8 cellular contexts compared by ENCODE assay signal in genomic region chr17:80219013-80219776, GRCh38. TPM values are rescaled to one million over a fixed set of nuclear protein-coding genes. Genes with fewer than 3 reads are reported as not detected.
DNase-seq lines count a peak whose midpoint lies in the region; ATAC-seq and TF ChIP-seq lines count a peak whose summit lies in the region.

No MANE protein-coding gene starts in this region.

- intact Hi-C loops in prostate gland (cut with DNase I), result no loop called here

- ATAC-seq in GM21367 (IDR thresholded peaks at IDR 0.05; ENCODE audit: unreplicated experiment) (peak; percentile 45), SK-N-SH treated with all-trans-retinoic acid at 6 μM for 48 hours (peak; percentile 54)

- peak overlapping the region; percentile 5 for H3K27ac ChIP-seq in KOPT-K1 (ENCODE audit: low read depth, low read length, poor library complexity, severe bottlenecking)
- H3K27ac ChIP-seq in cardiac muscle cell, result peak overlapping the region; percentile 74
- H3K27ac ChIP-seq in prostate gland, result peak overlapping the region; percentile 82 to 91

- peak overlapping the region; percentile 87 for H3K4me3 ChIP-seq in BJ (ENCODE audit: low read depth, low read length)
- H3K4me3 ChIP-seq in cardiac muscle cell, result peak overlapping the region; percentile 96
- H3K4me3 ChIP-seq in prostate gland, result peak overlapping the region; percentile 96 to 97

- POLR2A ChIA-PET in BJ (lab: Charles Lee), result no interaction called here

- H3K4me1 Mint-ChIP-seq in activated naive CD4-positive, alpha-beta T cell treated with anti-CD3 and anti-CD28 coated beads, Interleukin-2, amount 50 U/mL, for 24 hours, result peaks cover 41% of the 10 kb centered on the region

- H3K36me3 Mint-ChIP-seq in activated naive CD4-positive, alpha-beta T cell treated with anti-CD3 and anti-CD28 coated beads, Interleukin-2, amount 50 U/mL, for 24 hours, result peaks cover 2% of the 10 kb centered on the region

- H3K4me1 ChIP-seq in cardiac muscle cell (ENCODE audit: low read depth), result peaks cover 4% of the 10 kb centered on the region
- H3K4me1 ChIP-seq in prostate gland (replicated peaks), result peaks cover 4% of the 10 kb centered on the region

- H3K27me3 ChIP-seq in BJ (ENCODE audit: control insufficient read depth, insufficient read depth, low read length) (no peaks in the 10 kb centered on the region), cardiac muscle cell (no peaks in the 10 kb centered on the region), prostate gland (replicated peaks; ENCODE audit: insufficient read depth) (no peaks in the 10 kb centered on the region)

- DNase-seq in BJ (ENCODE audit: low read depth) (peak; percentile 33), cardiac muscle cell (ENCODE audit: low read depth in 1 of 2, low spot score in 1 of 2) (peak; percentile 50 to 84), prostate gland (ENCODE audit: low spot score) (peak; percentile 54), ureter (ENCODE audit: low spot score) (peak; percentile 87)

- H3K36me3 ChIP-seq in BJ (ENCODE audit: control insufficient read depth, insufficient read depth, low read length) (peaks cover 16% of the 10 kb centered on the region), KOPT-K1 (ENCODE audit: insufficient read depth, low read length) (no peaks in the 10 kb centered on the region), cardiac muscle cell (peaks cover 4% of the 10 kb centered on the region), prostate gland (no peaks in the 10 kb centered on the region)

- no peak for TF ChIP-seq POLR2A in prostate gland (IDR thresholded peaks at IDR 0.05)

- CTCF ChIA-PET in BJ (lab: Yijun Ruan, JAX), result interaction anchor here (1.7 kb wide), 1 partner anchor 13 kb away, joined by 8 read pairs; no protein-coding TSS in a partner anchor

- H3K27me3 Mint-ChIP-seq in activated naive CD4-positive, alpha-beta T cell treated with anti-CD3 and anti-CD28 coated beads, Interleukin-2, amount 50 U/mL, for 24 hours, result no peaks in the 10 kb centered on the region

- H3K27ac Mint-ChIP-seq in activated naive CD4-positive, alpha-beta T cell treated with anti-CD3 and anti-CD28 coated beads, Interleukin-2, amount 50 U/mL, for 24 hours, result peak overlapping the region; percentile 93

- no peaks in the 10 kb centered on the region for H3K9me3 ChIP-seq in KOPT-K1 (ENCODE audit: insufficient read depth, low read length, poor library complexity, severe bottlenecking)
- H3K9me3 ChIP-seq in cardiac muscle cell (ENCODE audit: low read depth), result no peaks in the 10 kb centered on the region
- no peaks in the 10 kb centered on the region for H3K9me3 ChIP-seq in prostate gland

- no peak for TF ChIP-seq CTCF in BJ (IDR thresholded peaks at IDR 0.05; ENCODE audit: insufficient read depth, low read depth, low read length)
- TF ChIP-seq CTCF in cardiac muscle cell (IDR thresholded peaks at IDR 0.05; ENCODE audit: low read depth, low read length), result no peak
- no peak for TF ChIP-seq CTCF in prostate gland (IDR thresholded peaks at IDR 0.05)

- H3K9me3 Mint-ChIP-seq in activated naive CD4-positive, alpha-beta T cell treated with anti-CD3 and anti-CD28 coated beads, Interleukin-2, amount 50 U/mL, for 24 hours, result no peaks in the 10 kb centered on the region

- peak overlapping the region; percentile 89 for H3K4me3 Mint-ChIP-seq in activated naive CD4-positive, alpha-beta T cell treated with anti-CD3 and anti-CD28 coated beads, Interleukin-2, amount 50 U/mL, for 24 hours

- WGBS in prostate gland, result 33% methylated on average over 15 of the region's 15 CpGs

TF ChIP-seq in SK-N-SH treated with all-trans-retinoic acid at 6 μM for 48 hours, 23 proteins besides CTCF, POLR2A, EP300 and RAD21:
- no peak for TF ChIP-seq ARNTL (CRISPR knock-in tag; IDR thresholded peaks at IDR 0.05; ENCODE audit: borderline replicate concordance, low read depth)
- no peak for TF ChIP-seq ESRRG (CRISPR knock-in tag; IDR thresholded peaks at IDR 0.05)
- no peak for TF ChIP-seq POU6F1 (CRISPR knock-in tag; IDR thresholded peaks at IDR 0.05; ENCODE audit: borderline replicate concordance, low read depth)
- no peak for TF ChIP-seq BACH2 (CRISPR knock-in tag; IDR thresholded peaks at IDR 0.05; ENCODE audit: borderline replicate concordance)
- TF ChIP-seq ZFP30 (CRISPR knock-in tag; IDR thresholded peaks at IDR 0.05), result no peak
- TF ChIP-seq ZNF565 (CRISPR knock-in tag; conservative IDR thresholded peaks at IDR 0.05; ENCODE audit: low read depth), result no peak
- no peak for TF ChIP-seq ZFP3 (CRISPR knock-in tag; IDR thresholded peaks at IDR 0.05)
- no peak for TF ChIP-seq SNAI2 (CRISPR knock-in tag; IDR thresholded peaks at IDR 0.05)
- TF ChIP-seq CSRNP3 (CRISPR knock-in tag; IDR thresholded peaks at IDR 0.05), result no peak
TF ChIP-seq in SK-N-SH treated with all-trans-retinoic acid at 6 μM for 48 hours: peak in this region for 0.

RNA-seq across cellular contexts. Expression of gene SGSH, which starts 0.9 kb away (rescaled TPM):
- 26.3 and 44.4 TPM in 2 replicates for polyA plus RNA-seq in BJ (2011; rRNA removed)
- 8.7 and 22.2 TPM in 2 replicates for polyA minus RNA-seq in BJ (2011; rRNA and poly(A)+ RNA removed)
- total RNA-seq in cardiac muscle cell, result 27.8 and 56.6 TPM in 2 replicates
- polyA plus RNA-seq in cardiac muscle cell, result 59.4 and 63.2 TPM in 2 replicates
- 10 to 100 TPM; 41.2 to 95.7 TPM for total RNA-seq in prostate gland
- total RNA-seq in ureter, result 64.1 TPM

RNA-seq across cellular contexts. Expression of gene SLC26A11, which starts 1.0 kb away (rescaled TPM):
- polyA plus RNA-seq in BJ (2011; rRNA removed) (10.6 and 17.1 TPM in 2 replicates), cardiac muscle cell (39.0 and 56.2 TPM in 2 replicates)
- 7.1 and 11.4 TPM in 2 replicates for polyA minus RNA-seq in BJ (2011; rRNA and poly(A)+ RNA removed)
- total RNA-seq in cardiac muscle cell (42.5 and 46.8 TPM in 2 replicates), prostate gland (10 to 100 TPM; 16.9 to 32.4 TPM), ureter (25.5 TPM)

RNA-seq across cellular contexts. Expression of gene RNF213, which starts 41.5 kb away (rescaled TPM):
- polyA plus RNA-seq in BJ (2011; rRNA removed) (38.2 and 53.1 TPM in 2 replicates), cardiac muscle cell (11.5 and 14.5 TPM in 2 replicates)
- polyA minus RNA-seq in BJ (2011; rRNA and poly(A)+ RNA removed), result 119 and 151 TPM in 2 replicates
- total RNA-seq in cardiac muscle cell (12.8 and 24.9 TPM in 2 replicates), prostate gland (100 to 1,000 TPM in 1 of 2 donors, 10 to 100 TPM in 1; 57.7 to 112 TPM), ureter (221 TPM)

RNA-seq across cellular contexts. Expression of gene CARD14, which starts 49.4 kb away (rescaled TPM):
- polyA plus RNA-seq in BJ (2011; rRNA removed) (not detected in 2 replicates), cardiac muscle cell (1.5 and 2.7 TPM in 2 replicates)
- polyA minus RNA-seq in BJ (2011; rRNA and poly(A)+ RNA removed), result not detected in 2 replicates
- total RNA-seq in cardiac muscle cell (2.9 TPM in 1 of 2 replicates, not detected in the other), prostate gland (10 to 100 TPM; 10.2 to 27.3 TPM), ureter (19.3 TPM)

Comparison
In these comparisons a context has a peak if more than half of its experiments do, and no peak if none do; other contexts are left out.
1. Peak in every context shown above with its lines: DNase-seq, ATAC-seq, H3K4me3 ChIP-seq and H3K27ac ChIP-seq.
2. DNase-seq: peak in every context shown above with its lines; median percentile 87 in ureter; 67 in cardiac muscle cell; 54 in prostate gland; 33 in BJ.
3. H3K27ac ChIP-seq: peak in every context shown above with its lines; median percentile 86 in prostate gland; 74 in cardiac muscle cell; 5 in KOPT-K1.